Comparison of ENCODE assay signal across 10 cellular contexts in the genomic region with DNA sequence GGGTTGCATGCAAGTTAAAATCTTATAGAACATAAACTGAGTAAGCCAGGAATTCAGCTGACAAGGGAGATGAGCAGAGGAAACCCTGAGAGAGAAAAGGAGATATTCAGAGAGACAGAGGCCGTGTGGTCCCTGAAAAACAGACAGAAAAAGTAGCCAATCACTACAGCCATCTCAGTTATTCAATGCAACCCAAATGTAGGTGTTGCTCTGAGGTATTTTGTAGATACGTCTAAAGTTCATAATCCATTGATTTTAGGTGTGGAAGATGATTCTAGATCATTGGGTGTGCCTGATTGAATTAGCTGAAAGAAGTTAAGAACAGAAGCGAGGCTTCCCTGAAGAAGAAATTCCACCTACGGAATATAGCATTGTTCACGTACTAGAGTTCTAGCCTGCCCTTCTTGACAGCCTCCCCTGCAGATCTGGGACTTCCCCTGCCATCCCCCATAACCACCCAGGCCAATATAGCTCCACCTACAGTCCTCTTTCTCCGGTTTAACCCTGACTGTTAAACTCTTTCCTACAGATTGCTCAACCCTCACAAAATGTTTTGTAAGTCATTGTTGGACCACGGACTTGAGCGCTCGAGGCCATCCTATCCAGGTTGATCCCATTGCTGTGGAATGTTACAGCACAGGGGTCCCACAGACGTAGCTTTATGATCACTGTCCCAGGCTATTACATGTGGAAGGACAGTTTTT. TPM values are rescaled to one million over a fixed set of nuclear protein-coding genes. Genes with fewer than 3 reads are reported as not detected.
A peak's percentile ranks its signal among the peaks of the same experiment; 100 is the strongest.
DNase-seq lines count a peak whose midpoint lies in the region; ATAC-seq and TF ChIP-seq lines count a peak whose summit lies in the region.
"Had no signal": no experiment of that assay in that cellular context is flagged by ENCODE, and none has a peak within 500 bp of the region (broad histone marks: within the 10 kb centered on the region; RNA-seq: fewer than 3 reads in every experiment).

No MANE protein-coding gene starts in this region.

- no peak for TF ChIP-seq POLR2A in prostate gland (IDR thresholded peaks at IDR 0.05)

- H3K4me1 Mint-ChIP-seq in WTC11, result peaks cover 9% of the 10 kb centered on the region

- POLR2A ChIA-PET in WTC11 (lab: Charles Lee), result no interaction called here

- H3K9me3 ChIP-seq in prostate gland, result no peaks in the 10 kb centered on the region
- H3K9me3 ChIP-seq: MG63, testis had no signal

- CTCF ChIA-PET in WTC11 (lab: Charles Lee), result interaction anchor here (0.7 to 3.2 kb wide), 9 partner anchors 11 to 233 kb away, joined by 3 to 20 read pairs (median 5); no protein-coding TSS in a partner anchor

- WGBS in prostate gland, result 63% methylated on average over 10 of the region's 10 CpGs

- no peak overlapping the region for H3K27ac Mint-ChIP-seq in WTC11

- H3K4me3 ChIP-seq in prostate gland, result no peak overlapping the region
- H3K4me3 ChIP-seq: MG63, testis had no signal

- H3K36me3 Mint-ChIP-seq in WTC11, result no peaks in the 10 kb centered on the region

- DNase-seq in WTC11 (ENCODE audit: low spot score) (no peak), renal cortical epithelial cell (ENCODE audit: low read depth) (peak; percentile 33), NCI-H2029 (lab: John Stamatoyannopoulos, UW) (no peak), prostate gland (ENCODE audit: low spot score) (no peak), NCI-H128 (lab: John Stamatoyannopoulos, UW; ENCODE audit: unreplicated experiment) (no peak)
- DNase-seq: MG63, T1000, testis had no signal

- no peaks in the 10 kb centered on the region for H3K36me3 ChIP-seq in prostate gland
- H3K36me3 ChIP-seq: MG63 had no signal

- no peaks in the 10 kb centered on the region for H3K9me3 Mint-ChIP-seq in WTC11

- peak; percentile 75 for ATAC-seq in GM19043 (IDR thresholded peaks at IDR 0.05; ENCODE audit: low read depth, unreplicated experiment)
- ATAC-seq in HG02973 (IDR thresholded peaks at IDR 0.05; ENCODE audit: unreplicated experiment), result peak; percentile 89
- peak; percentile 96 for ATAC-seq in WTC11

- H3K27me3 ChIP-seq in prostate gland (replicated peaks; ENCODE audit: insufficient read depth), result no peaks in the 10 kb centered on the region
- H3K27me3 ChIP-seq: MG63, testis had no signal

- TF ChIP-seq CTCF in WTC11 (IDR thresholded peaks at IDR 0.05) (no peak), prostate gland (IDR thresholded peaks at IDR 0.05) (no peak)

- no peaks in the 10 kb centered on the region for H3K4me1 ChIP-seq in prostate gland (replicated peaks)
- H3K4me1 ChIP-seq: testis had no signal

- no peaks in the 10 kb centered on the region for H3K27me3 Mint-ChIP-seq in WTC11 (ENCODE audit: low read depth)

- H3K4me3 Mint-ChIP-seq in WTC11, result no peak overlapping the region

- intact Hi-C loops in prostate gland (cut with DNase I), result no loop called here

- no peak overlapping the region for H3K27ac ChIP-seq in prostate gland
- H3K27ac ChIP-seq: testis had no signal

TF ChIP-seq in WTC11, 78 proteins besides CTCF, POLR2A, EP300 and RAD21:
- TF ChIP-seq CBFB (CRISPR knock-in tag; IDR thresholded peaks at IDR 0.05; ENCODE audit: low read depth) (no peak), KAT7 (CRISPR knock-in tag; IDR thresholded peaks at IDR 0.05; ENCODE audit: borderline replicate concordance) (no peak), GABPB1 (CRISPR knock-in tag; IDR thresholded peaks at IDR 0.05) (no peak)

RNA-seq across cellular contexts. Expression of a gene that starts 21.7 kb away (rescaled TPM):
- total RNA-seq in WTC11 (2021) (0.13 TPM in 1 of 3 replicates, not detected in the others), renal cortical epithelial cell (0.30 and 0.52 TPM in 2 replicates), prostate gland (1 to 10 TPM in 1 of 2 donors, not detected in 1; 4.3 TPM)
- total RNA-seq: testis had no signal

RNA-seq across cellular contexts. Expression of a gene that starts 50.3 kb away (rescaled TPM):
- not detected in 3 replicates for total RNA-seq in WTC11 (2021)
- 21.6 and 59.4 TPM in 2 replicates for total RNA-seq in renal cortical epithelial cell
- total RNA-seq in prostate gland, result 1 to 10 TPM in 1 of 2 donors, under 1 TPM in 1; 0.73 to 3.0 TPM
